ENCODE assay signal across 14 cellular contexts in the genomic region with DNA sequence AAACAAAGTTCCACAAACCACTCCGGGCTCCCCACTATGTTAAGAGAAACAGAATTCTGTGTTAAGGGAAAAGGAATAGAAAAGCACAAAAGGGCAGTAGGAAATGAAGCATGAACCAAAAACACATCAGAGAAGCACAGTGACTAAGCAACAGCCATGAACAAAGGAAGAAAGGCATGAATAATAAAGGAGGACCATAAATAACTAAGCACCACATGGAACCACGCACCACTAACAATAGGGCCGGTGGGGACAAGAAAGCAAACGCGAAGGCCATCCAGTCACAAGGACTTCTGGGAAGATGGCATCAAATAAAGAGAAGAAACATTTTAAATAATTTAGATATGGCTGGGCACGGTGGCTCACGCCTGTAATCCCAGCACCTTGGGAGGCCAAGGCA. TPM values are rescaled to one million over a fixed set of nuclear protein-coding genes. Genes with fewer than 3 reads are reported as not detected.
DNase-seq lines count a peak whose midpoint lies in the region; ATAC-seq and TF ChIP-seq lines count a peak whose summit lies in the region.
"Had no signal": no experiment of that assay in that cellular context is flagged by ENCODE, and none has a peak within 500 bp of the region (broad histone marks: within the 10 kb centered on the region; RNA-seq: fewer than 3 reads in every experiment).

No MANE protein-coding gene starts in this region.

- H3K27ac ChIP-seq in SK-N-SH (ENCODE audit: low read depth in 2 of 2, low read length in 1 of 2): no peak overlapping the region
- H3K27ac ChIP-seq in dorsolateral prefrontal cortex: peak overlapping the region; percentile 16 to 99 (median 90)
- peak overlapping the region; percentile 18 to 78 for H3K27ac ChIP-seq in aorta (ENCODE audit: low read depth in 1 of 2, low read length in 2 of 2)
- no peak overlapping the region for H3K27ac ChIP-seq in body of pancreas
- H3K27ac ChIP-seq: upper lobe of left lung had no signal

- TF ChIP-seq EP300 in SK-N-SH (IDR thresholded peaks at IDR 0.05; ENCODE audit: borderline replicate concordance in 1 of 2, low read depth in 1 of 2, low read length in 1 of 2): no peak

- no peaks in the 10 kb centered on the region for H3K79me2 ChIP-seq in SK-N-SH (ENCODE audit: insufficient read depth)

- 0 out of 2 replicates have a peak overlapping the region, but pooled peaks have one; percentile 47 for H3K4me2 ChIP-seq in SK-N-SH

- H3K36me3 ChIP-seq in SK-N-SH (replicated peaks in 1 of 2; ENCODE audit: control insufficient read depth in 1 of 2, insufficient read depth in 2 of 2, low read length in 1 of 2) (no peaks in the 10 kb centered on the region), aorta (ENCODE audit: control insufficient read depth in 1 of 2, insufficient read depth in 2 of 2, low read length in 1 of 2) (no peaks in the 10 kb centered on the region), body of pancreas (replicated peaks in 1 of 2; ENCODE audit: insufficient read depth in 1 of 2, low read depth in 2 of 2) (no peaks in the 10 kb centered on the region)
- H3K36me3 ChIP-seq: upper lobe of left lung had no signal

- H3K4me3 ChIP-seq in SK-N-SH (ENCODE audit: low read depth in 2 of 2, low read length in 1 of 2) (no peak overlapping the region), dorsolateral prefrontal cortex (peak overlapping the region in 21 of 59 donors; percentile 1 to 53 (median 29)), aorta (ENCODE audit: low read length in 2 of 2) (no peak overlapping the region), body of pancreas (no peak overlapping the region)
- H3K4me3 ChIP-seq: upper lobe of left lung had no signal

- ATAC-seq in SK-N-SH treated with all-trans-retinoic acid at 6 μM for 48 hours: no peak
- ATAC-seq in aorta (ENCODE audit: low FRiP score): no peak
- no peak for ATAC-seq in HG02973 (IDR thresholded peaks at IDR 0.05; ENCODE audit: unreplicated experiment)
- ATAC-seq in GM18502 (IDR thresholded peaks at IDR 0.05; ENCODE audit: poor library complexity, unreplicated experiment): no peak
- ATAC-seq in body of pancreas: no peak
- ATAC-seq: sciatic nerve had no signal

- H3K27me3 ChIP-seq in SK-N-SH (ENCODE audit: insufficient read depth) (peaks cover 46% of the 10 kb centered on the region; the same call in 1 of the 2 replicates), dorsolateral prefrontal cortex (no peaks in the 10 kb centered on the region), aorta (ENCODE audit: control insufficient read depth in 1 of 2, insufficient read depth in 2 of 2, low read length in 1 of 2) (no peaks in the 10 kb centered on the region), body of pancreas (no peaks in the 10 kb centered on the region)
- H3K27me3 ChIP-seq: upper lobe of left lung had no signal

- H3F3A ChIP-seq in SK-N-SH (replicated peaks; ENCODE audit: insufficient read depth): no peaks in the 10 kb centered on the region

- TF ChIP-seq CTCF in SK-N-SH (IDR thresholded peaks at IDR 0.05): no peak
- TF ChIP-seq CTCF in dorsolateral prefrontal cortex (IDR thresholded peaks at IDR 0.05 in 54 of 56, conservative IDR thresholded peaks at IDR 0.05 in 2 of 56; ENCODE audit: low read depth in 1 of 56, partially characterized antibody in 56 of 56): no peak
- no peak for TF ChIP-seq CTCF in body of pancreas (IDR thresholded peaks at IDR 0.05)

- H4K20me1 ChIP-seq in SK-N-SH (ENCODE audit: insufficient read depth): no peaks in the 10 kb centered on the region

- CTCF ChIA-PET in SK-N-SH (lab: Yijun Ruan, JAX): interaction anchor here (1.2 kb wide), 1 partner anchor 21 kb away, joined by 3 read pairs; no protein-coding TSS in a partner anchor

- H2AFZ ChIP-seq in SK-N-SH (ENCODE audit: low read depth): peak overlapping the region; percentile 25; the same call in 1 of the 2 replicates

- no peaks in the 10 kb centered on the region for H3K9me3 ChIP-seq in SK-N-SH
- no peaks in the 10 kb centered on the region for H3K9me3 ChIP-seq in aorta (ENCODE audit: control insufficient read depth, low read length)
- H3K9me3 ChIP-seq in body of pancreas: no peaks in the 10 kb centered on the region
- H3K9me3 ChIP-seq: upper lobe of left lung had no signal

- TF ChIP-seq POLR2A in body of pancreas (IDR thresholded peaks at IDR 0.05): no peak

- POLR2A ChIA-PET in SK-N-SH (lab: Yijun Ruan, JAX): no interaction called here

- TF ChIP-seq RAD21 in SK-N-SH (IDR thresholded peaks at IDR 0.05; ENCODE audit: low read length): no peak

- no peak overlapping the region for H3K9ac ChIP-seq in SK-N-SH

- H3K4me1 ChIP-seq in SK-N-SH (ENCODE audit: control insufficient read depth in 1 of 2, insufficient read depth in 2 of 2, low read depth in 1 of 2, low read length in 1 of 2) (no peaks in the 10 kb centered on the region), aorta (ENCODE audit: control insufficient read depth in 1 of 2, insufficient read depth in 2 of 2, low read length in 2 of 2) (peaks cover 8 to 23% of the 10 kb centered on the region in 2 donors), body of pancreas (no peaks in the 10 kb centered on the region)
- H3K4me1 ChIP-seq: upper lobe of left lung had no signal

- 22% methylated on average over 7 of the region's 7 CpGs for WGBS in SK-N-SH (ENCODE audit: low lambda C conversion rate)
- WGBS in aorta, 2 donors: 83 to 84% methylated on average over 7 of the region's 7 CpGs
- WGBS in body of pancreas, 2 donors: 84 to 91% methylated on average over 7 of the region's 7 CpGs

- intact Hi-C loops in dorsolateral prefrontal cortex (cut with DNase I) (no loop called here), aorta (cut with DNase I) (no loop called here), body of pancreas (cut with DNase I) (no loop called here)

- no peaks in the 10 kb centered on the region for H3K9me2 ChIP-seq in SK-N-SH

- no peak for DNase-seq in SK-N-SH
- DNase-seq in dorsolateral prefrontal cortex: no peak
- DNase-seq in myocyte (ENCODE audit: low read depth): peak; percentile 64
- no peak for DNase-seq in aorta
- no peak for DNase-seq in body of pancreas
- DNase-seq: 8988T; activated CD8-positive, alpha-beta memory T cell treated with anti-CD3 and anti-CD28 coated beads, Interleukin-2, amount 50 U/mL, for 4 hours; NCI-H2029 treated with DMSO at 0.1 percent for 48 hours; NK-92 treated with Interleukin-12 subunit alpha and Interleukin-12 subunit beta, amount 100 ng/mL, for 24 hours; upper lobe of left lung had no signal

TF ChIP-seq in SK-N-SH, 30 proteins besides CTCF, POLR2A, EP300 and RAD21 (continues in another document):
- no peak for TF ChIP-seq FOXM1 (IDR thresholded peaks at IDR 0.05; ENCODE audit: low read depth)
- TF ChIP-seq TCF12 (IDR thresholded peaks at IDR 0.05): no peak
- TF ChIP-seq, protein P1, sequence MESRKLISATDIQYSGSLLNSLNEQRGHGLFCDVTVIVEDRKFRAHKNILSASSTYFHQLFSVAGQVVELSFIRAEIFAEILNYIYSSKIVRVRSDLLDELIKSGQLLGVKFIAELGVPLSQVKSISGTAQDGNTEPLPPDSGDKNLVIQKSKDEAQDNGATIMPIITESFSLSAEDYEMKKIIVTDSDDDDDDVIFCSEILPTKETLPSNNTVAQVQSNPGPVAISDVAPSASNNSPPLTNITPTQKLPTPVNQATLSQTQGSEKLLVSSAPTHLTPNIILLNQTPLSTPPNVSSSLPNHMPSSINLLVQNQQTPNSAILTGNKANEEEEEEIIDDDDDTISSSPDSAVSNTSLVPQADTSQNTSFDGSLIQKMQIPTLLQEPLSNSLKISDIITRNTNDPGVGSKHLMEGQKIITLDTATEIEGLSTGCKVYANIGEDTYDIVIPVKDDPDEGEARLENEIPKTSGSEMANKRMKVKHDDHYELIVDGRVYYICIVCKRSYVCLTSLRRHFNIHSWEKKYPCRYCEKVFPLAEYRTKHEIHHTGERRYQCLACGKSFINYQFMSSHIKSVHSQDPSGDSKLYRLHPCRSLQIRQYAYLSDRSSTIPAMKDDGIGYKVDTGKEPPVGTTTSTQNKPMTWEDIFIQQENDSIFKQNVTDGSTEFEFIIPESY (IDR thresholded peaks at IDR 0.05; ENCODE audit: borderline replicate concordance, low read depth): no peak

TF ChIP-seq in SK-N-SH treated with all-trans-retinoic acid at 6 μM for 48 hours, 23 proteins besides CTCF, POLR2A, EP300 and RAD21:
- TF ChIP-seq ZNF565 (CRISPR knock-in tag; conservative IDR thresholded peaks at IDR 0.05; ENCODE audit: low read depth) (no peak), BACH2 (CRISPR knock-in tag; IDR thresholded peaks at IDR 0.05; ENCODE audit: borderline replicate concordance) (no peak), ZNF70 (CRISPR knock-in tag; IDR thresholded peaks at IDR 0.05) (no peak), TOX (CRISPR knock-in tag; IDR thresholded peaks at IDR 0.05; ENCODE audit: borderline replicate concordance) (no peak), ISL1 (CRISPR knock-in tag; IDR thresholded peaks at IDR 0.05) (no peak), POU6F1 (CRISPR knock-in tag; IDR thresholded peaks at IDR 0.05; ENCODE audit: borderline replicate concordance, low read depth) (no peak), ZFP30 (CRISPR knock-in tag; IDR thresholded peaks at IDR 0.05) (no peak), SNAI2 (CRISPR knock-in tag; IDR thresholded peaks at IDR 0.05) (no peak), CSDC2 (CRISPR knock-in tag; IDR thresholded peaks at IDR 0.05) (no peak)
TF ChIP-seq in SK-N-SH treated with all-trans-retinoic acid at 6 μM for 48 hours: peak in this region for 0.

RNA-seq across cellular contexts. Expression of gene PRUNE2, which starts 18.0 kb away (rescaled TPM):
- polyA plus RNA-seq in SK-N-SH (2012; rRNA removed) (13.0 and 28.6 TPM in 2 replicates), aorta (10 to 100 TPM; 38.1 to 92.9 TPM)
- 28.0 and 30.5 TPM in 2 replicates for polyA plus RNA-seq in SK-N-SH (2012; cell fraction: cytosol; rRNA removed)
- 10.9 and 24.6 TPM in 2 replicates for polyA plus RNA-seq in SK-N-SH (2012; cell fraction: nucleus; rRNA removed)
- total RNA-seq in dorsolateral prefrontal cortex (100 to 1,000 TPM in 119 of 120 experiments, 10 to 100 TPM in 1; 85.1 to 471 (median 248) TPM), myocyte (650 and 843 TPM in 2 replicates), aorta (100 to 1,000 TPM; 304 to 558 TPM), body of pancreas (10 to 100 TPM in 1 of 2 donors, 1 to 10 TPM in 1; 3.9 to 15.2 TPM)
- polyA plus RNA-seq in myocyte (2012): 251 TPM

Comparison
In these comparisons a context has a peak if more than half of its experiments do, and no peak if none do; other contexts are left out.
1. H3K27ac ChIP-seq: peak in dorsolateral prefrontal cortex (59 of 59) and aorta (2 of 2); none in SK-N-SH (0 of 2) and body of pancreas (0 of 4).
2. RNA of gene PRUNE2, which starts 18.0 kb away (total RNA-seq): 650 to 843 TPM in myocyte, 304 to 558 TPM in aorta and 85.1 to 471 TPM in dorsolateral prefrontal cortex; 3.9 to 15.2 TPM in body of pancreas; every median in the first group is over 4 times any median in the second.